ENCODE assay signal across 6 cellular contexts in the genomic region with DNA sequence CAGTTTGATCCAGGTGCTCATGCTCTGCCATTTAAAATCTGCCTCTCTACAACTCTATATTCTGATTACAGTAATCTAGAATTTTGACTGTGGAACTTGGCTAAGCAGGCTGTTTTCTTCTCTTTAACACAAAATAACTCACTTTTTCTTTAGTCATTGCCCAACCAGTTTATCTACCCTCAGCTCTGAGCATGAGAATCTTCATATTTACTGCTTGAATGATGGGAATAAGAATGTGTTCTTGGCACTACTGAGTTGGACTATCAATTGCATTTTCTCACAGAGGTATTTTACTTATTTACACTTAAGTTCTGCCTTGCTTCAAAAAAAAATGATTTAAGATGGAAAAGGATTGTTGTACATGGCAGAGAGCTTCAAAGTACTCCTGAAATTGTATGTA.
"Had no signal": no experiment of that assay in that cellular context is flagged by ENCODE, and none has a peak within 500 bp of the region (broad histone marks: within the 10 kb centered on the region; RNA-seq: fewer than 3 reads in every experiment).

No MANE protein-coding gene starts in this region.

- H3K4me3 Mint-ChIP-seq: GM23338, H9 had no signal

- H3K9me3 Mint-ChIP-seq: GM23338, H9 had no signal

- DNase-seq: H9, HCEC 1CT, IMR-90, KG1 had no signal

- H3K4me1 Mint-ChIP-seq: H9 had no signal

- H3K4me3 ChIP-seq: GM23338, K562 had no signal

- H3K27ac Mint-ChIP-seq: GM23338, H9 had no signal

- ATAC-seq: GM23338, K562 had no signal
